In genomic region chrX:40244116-40244515, GRCh38 we compare ENCODE assay signal across 1 cellular context.
TF ChIP-seq lines count a peak whose summit lies in the region.

No MANE protein-coding gene starts in this region.

TF ChIP-seq in IMR-90, 13 proteins besides CTCF, POLR2A, EP300 and RAD21 (continued from another document):
- TF ChIP-seq USF2 (IDR thresholded peaks at IDR 0.05; ENCODE audit: low read depth, low read length) (no peak), SMC3 (IDR thresholded peaks at IDR 0.05; ENCODE audit: low read depth, low read length) (no peak), BHLHE40 (IDR thresholded peaks at IDR 0.05; ENCODE audit: low read depth, low read length) (no peak), RCOR1 (IDR thresholded peaks at IDR 0.05; ENCODE audit: insufficient replicate concordance, low read length) (no peak), MXI1 (IDR thresholded peaks at IDR 0.05; ENCODE audit: borderline replicate concordance, low read depth, low read length) (no peak), RFX5 (IDR thresholded peaks at IDR 0.05; ENCODE audit: low read depth, low read length) (no peak), FOS (IDR thresholded peaks at IDR 0.05; ENCODE audit: low read depth, low read length) (no peak), CHD1 (IDR thresholded peaks at IDR 0.05; ENCODE audit: low read depth, low read length) (no peak), NFE2L2 (IDR thresholded peaks at IDR 0.05; ENCODE audit: low read depth, low read length) (no peak)
